21 cellular contexts compared by ENCODE assay signal in the genomic region with DNA sequence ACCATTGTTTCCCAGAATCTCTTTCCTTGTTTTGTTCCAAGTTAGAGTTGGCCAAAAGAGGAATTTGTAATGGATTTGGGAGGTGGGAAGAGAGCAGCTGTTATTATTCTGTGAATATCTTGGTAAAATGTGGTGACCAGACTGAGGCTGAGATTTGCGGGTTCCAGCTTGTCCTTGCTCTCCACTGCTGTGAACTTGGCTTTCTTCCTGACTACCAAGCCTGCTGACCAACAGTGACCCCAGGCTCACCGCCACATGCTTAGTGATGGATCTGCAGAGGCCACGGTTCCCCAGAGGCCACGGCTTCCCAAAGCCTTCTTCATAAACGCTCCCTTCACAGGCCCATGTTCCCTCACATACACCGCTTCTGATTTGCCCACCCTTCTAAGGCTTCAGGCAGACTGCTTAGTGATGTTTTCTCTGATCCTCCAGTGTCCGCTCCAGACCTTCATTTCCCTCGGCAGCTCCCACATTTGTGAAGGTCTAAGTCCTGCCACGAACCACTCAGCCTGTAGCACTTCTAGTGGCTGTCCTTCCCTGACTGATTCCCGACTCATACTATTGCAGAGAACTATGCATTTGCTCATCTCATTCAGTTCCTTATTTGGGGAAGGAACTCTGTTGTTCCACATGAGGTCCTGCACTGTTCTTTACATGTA.
DNase-seq lines count a peak whose midpoint lies in the region; ATAC-seq, FAIRE-seq and TF ChIP-seq lines count a peak whose summit lies in the region.
"Had no signal": no experiment of that assay in that cellular context is flagged by ENCODE, and none has a peak within 500 bp of the region (broad histone marks: within the 10 kb centered on the region; RNA-seq: fewer than 3 reads in every experiment).

No MANE protein-coding gene starts in this region.

- H3K9ac ChIP-seq in H1 (replicated peaks in 1 of 4; ENCODE audit: extremely low read depth in 1 of 4, low read depth in 3 of 4, low read length in 3 of 4), result no peak overlapping the region

- H3K56ac ChIP-seq in H1 (replicated peaks; ENCODE audit: insufficient read length, low read depth, low read length), result no peak overlapping the region

- H3K4me3 ChIP-seq in H1 (ENCODE audit: extremely low read depth in 1 of 4, insufficient read depth in 2 of 4, low read depth in 3 of 4, low read length in 4 of 4), result no peak overlapping the region
- no peak overlapping the region for H3K4me3 ChIP-seq in heart right ventricle
- H3K4me3 ChIP-seq: Peyer's patch, SK-N-MC had no signal

- no peak overlapping the region for H2BK15ac ChIP-seq in H1 (ENCODE audit: low read length)

- H4K8ac ChIP-seq in H1 (ENCODE audit: extremely low read depth, insufficient read depth, low read length), result no peak overlapping the region

- H3K14ac ChIP-seq in H1 (ENCODE audit: insufficient read length), result no peak overlapping the region

- 94% methylated on average over 10 of the region's 10 CpGs; no CpG with 5 or more reads in 1 of the 2 experiments for WGBS in H1 (ENCODE audit: extremely low coverage in 1 of 2, insufficient coverage in 1 of 2, insufficient read length in 1 of 2, insufficient replicate concordance in 2 of 2, low coverage in 1 of 2, low lambda C conversion rate in 2 of 2, missing lambda C conversion rate in 1 of 2), 2 experiments
- 65 to 67% methylated on average over 10 of the region's 10 CpGs for WGBS in heart right ventricle, 2 donors

- H2AFZ ChIP-seq in H1 (ENCODE audit: low read length), result peak overlapping the region; percentile 34

- no peak overlapping the region for H4K91ac ChIP-seq in H1 (replicated peaks; ENCODE audit: insufficient read length, low read length)

- no peaks in the 10 kb centered on the region for H3K36me3 Mint-ChIP-seq in activated T-helper 17 cell treated with anti-CD3 and anti-CD28 coated beads, Interleukin-2, amount 50 U/mL, for 72 hours (ENCODE audit: low read depth)
- H3K36me3 Mint-ChIP-seq: IgD-negative memory B cell had no signal

- TF ChIP-seq RAD21 in H1 (IDR thresholded peaks at IDR 0.05 in 1 of 2, conservative IDR thresholded peaks at IDR 0.05 in 1 of 2; ENCODE audit: low read depth in 2 of 2, low read length in 2 of 2), result no peak

- H3K27ac Mint-ChIP-seq in activated T-helper 17 cell treated with anti-CD3 and anti-CD28 coated beads, Interleukin-2, amount 50 U/mL, for 72 hours, result no peak overlapping the region
- H3K27ac Mint-ChIP-seq: H9, IgD-negative memory B cell had no signal

- POLR2A ChIA-PET in H1 (lab: Charles Lee; ENCODE audit: partially characterized antibody), result no interaction called here

- H3K4ac ChIP-seq in H1 (replicated peaks; ENCODE audit: insufficient read length, low read depth, low read length), result no peak overlapping the region

- TF ChIP-seq CTCF in H1 (IDR thresholded peaks at IDR 0.05; ENCODE audit: control extremely low read depth in 1 of 3, insufficient read depth in 1 of 3, low read depth in 1 of 3, low read length in 3 of 3), result no peak
- no peak for TF ChIP-seq CTCF in heart right ventricle (IDR thresholded peaks at IDR 0.05)

- no peak for FAIRE-seq in H1 (lab: Jason Lieb, UNC)

- H2BK12ac ChIP-seq in H1 (ENCODE audit: low read depth, low read length), result no peak overlapping the region

- CTCF ChIA-PET in H1 (lab: Charles Lee; ENCODE audit: partially characterized antibody), result interaction anchor here (1.2 kb wide), 1 partner anchor 31 kb away, joined by 5 read pairs; no protein-coding TSS in a partner anchor

- H2BK20ac ChIP-seq in H1 (ENCODE audit: low read length), result 0 out of 2 replicates have a peak overlapping the region, but pooled peaks have one; percentile 34

- ATAC-seq in heart right ventricle (peak; percentile 59 to 90 (median 86)), sciatic nerve (peak; percentile 68), GM19023 (IDR thresholded peaks at IDR 0.05; ENCODE audit: unreplicated experiment) (no peak)
- ATAC-seq in activated T-helper 17 cell treated with anti-CD3 and anti-CD28 coated beads, Interleukin-2, amount 50 U/mL, for 72 hours (replicated peaks), result no peak

- no peak overlapping the region for H3K4me3 Mint-ChIP-seq in activated T-helper 17 cell treated with anti-CD3 and anti-CD28 coated beads, Interleukin-2, amount 50 U/mL, for 72 hours
- H3K4me3 Mint-ChIP-seq: H9, IgD-negative memory B cell had no signal

- TF ChIP-seq EP300 in H1 (IDR thresholded peaks at IDR 0.05; ENCODE audit: borderline replicate concordance in 1 of 2, low read depth in 2 of 2, low read length in 2 of 2), result no peak

- no peaks in the 10 kb centered on the region for H3K23me2 ChIP-seq in H1 (ENCODE audit: low read depth, low read length)

- peaks cover 26% of the 10 kb centered on the region for H3K27me3 Mint-ChIP-seq in activated T-helper 17 cell treated with anti-CD3 and anti-CD28 coated beads, Interleukin-2, amount 50 U/mL, for 72 hours
- H3K27me3 Mint-ChIP-seq: IgD-negative memory B cell had no signal

- no peaks in the 10 kb centered on the region for H3K9me3 ChIP-seq in H1 (ENCODE audit: insufficient read depth in 2 of 2, low read depth in 1 of 2, low read length in 1 of 2)
- H3K9me3 ChIP-seq in heart right ventricle, result no peaks in the 10 kb centered on the region
- H3K9me3 ChIP-seq: Peyer's patch had no signal

- no peaks in the 10 kb centered on the region for H3K79me1 ChIP-seq in H1 (ENCODE audit: low read depth, low read length)

- H3K4me1 ChIP-seq in H1 (replicated peaks in 1 of 4; ENCODE audit: control insufficient read depth in 3 of 4, insufficient read depth in 4 of 4, low read length in 3 of 4) (peaks cover 0 to 4% (median 3%) of the 10 kb centered on the region in 4 experiments; a peak in 3 of 7 replicates), heart right ventricle (peaks cover 0 to 13% (median 0%) of the 10 kb centered on the region in 9 donors)
- H3K4me1 ChIP-seq: Peyer's patch had no signal

- H3K18ac ChIP-seq in H1 (ENCODE audit: extremely low read depth, low read length), result no peak overlapping the region; the same call in 1 of the 2 replicates

- no peak overlapping the region for H3K4me2 ChIP-seq in H1 (ENCODE audit: insufficient read depth in 1 of 2, low read depth in 2 of 2, low read length in 2 of 2)

- TF ChIP-seq POLR2A in H1 (IDR thresholded peaks at IDR 0.05; ENCODE audit: control extremely low read depth in 1 of 2, low read depth in 2 of 2, low read length in 2 of 2), result no peak

- H3K9me3 Mint-ChIP-seq in activated T-helper 17 cell treated with anti-CD3 and anti-CD28 coated beads, Interleukin-2, amount 50 U/mL, for 72 hours, result peaks cover 3% of the 10 kb centered on the region
- H3K9me3 Mint-ChIP-seq: H9 had no signal

- H3K36me3 ChIP-seq in H1 (ENCODE audit: control insufficient read depth in 2 of 4, insufficient read depth in 4 of 4, low read length in 3 of 4) (no peaks in the 10 kb centered on the region), heart right ventricle (no peaks in the 10 kb centered on the region)
- H3K36me3 ChIP-seq: Peyer's patch had no signal

- no peak overlapping the region for H2BK120ac ChIP-seq in H1 (replicated peaks; ENCODE audit: low read depth, low read length)

- no peak overlapping the region for H2AK5ac ChIP-seq in H1 (ENCODE audit: low read depth, low read length)

- no peak overlapping the region for H2BK5ac ChIP-seq in H1 (ENCODE audit: low read depth, low read length)

- no peaks in the 10 kb centered on the region for H4K20me1 ChIP-seq in H1 (replicated peaks in 1 of 2; ENCODE audit: control insufficient read depth in 1 of 2, insufficient read depth in 2 of 2, low read length in 2 of 2)

- no peaks in the 10 kb centered on the region for H3K4me1 Mint-ChIP-seq in activated T-helper 17 cell treated with anti-CD3 and anti-CD28 coated beads, Interleukin-2, amount 50 U/mL, for 72 hours
- H3K4me1 Mint-ChIP-seq: IgD-negative memory B cell had no signal

- intact Hi-C loops in heart right ventricle (cut with DNase I), result loop anchor here in 3 of 10 donors (10.0 kb wide), 1 partner anchor 530 kb away; the partner anchor contains the start of gene RGMA (in 3 of the 3)
- intact Hi-C loops in sciatic nerve (cut with DNase I), result no loop called here

- DNase-seq in H1 (ENCODE audit: low read depth in 1 of 2, low spot score in 2 of 2) (no peak), heart right ventricle (peak; percentile 60 to 62), sciatic nerve (ENCODE audit: low spot score) (no peak), NCI-H2029 (lab: John Stamatoyannopoulos, UW) (no peak), HT-29 (ENCODE audit: low spot score) (no peak)
- DNase-seq: ACHN, C1 segment of cervical spinal cord, DMS79, H9, Karpas-422, NCI-H1048, NCI-H1436 treated with DMSO at 0.1 percent for 48 hours, NCI-H2029 treated with DMSO at 0.1 percent for 48 hours, NCI-H2171, NCI-H69, Peyer's patch, SHP77 had no signal

- no peak overlapping the region for H3K27ac ChIP-seq in H1 (ENCODE audit: low read depth, low read length)
- H3K27ac ChIP-seq in heart right ventricle, result peak overlapping the region in 9 of 10 donors; percentile 5 to 79 (median 55)
- H3K27ac ChIP-seq: Peyer's patch, SK-N-MC had no signal

- H3K23ac ChIP-seq in H1 (ENCODE audit: insufficient read length), result no peak overlapping the region

- no peaks in the 10 kb centered on the region for H3K79me2 ChIP-seq in H1 (ENCODE audit: control insufficient read depth in 1 of 2, insufficient read depth in 2 of 2, low read length in 2 of 2)

- H4K5ac ChIP-seq in H1 (ENCODE audit: insufficient read length, low read depth, low read length), result no peak overlapping the region

- H3K27me3 ChIP-seq in H1 (replicated peaks in 1 of 4; ENCODE audit: control insufficient read depth in 3 of 4, extremely low read depth in 1 of 4, insufficient read depth in 3 of 4, low read length in 3 of 4), result no peaks in the 10 kb centered on the region
- no peaks in the 10 kb centered on the region for H3K27me3 ChIP-seq in heart right ventricle
- H3K27me3 ChIP-seq: Peyer's patch had no signal

TF ChIP-seq in H1, 55 proteins besides CTCF, POLR2A, EP300 and RAD21 (continues in another document):
- TF ChIP-seq, protein P1, sequence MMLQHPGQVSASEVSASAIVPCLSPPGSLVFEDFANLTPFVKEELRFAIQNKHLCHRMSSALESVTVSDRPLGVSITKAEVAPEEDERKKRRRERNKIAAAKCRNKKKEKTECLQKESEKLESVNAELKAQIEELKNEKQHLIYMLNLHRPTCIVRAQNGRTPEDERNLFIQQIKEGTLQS (IDR thresholded peaks at IDR 0.05; ENCODE audit: insufficient read depth, low read depth, low read length), result no peak
- no peak for TF ChIP-seq KDM4A (IDR thresholded peaks at IDR 0.05; ENCODE audit: low read depth, low read length, severe bottlenecking)
- TF ChIP-seq GTF2F1 (IDR thresholded peaks at IDR 0.05; ENCODE audit: borderline replicate concordance, low read depth, low read length), result no peak
- no peak for TF ChIP-seq CBX5 (IDR thresholded peaks at IDR 0.05; ENCODE audit: low read depth, low read length)
- TF ChIP-seq SUZ12 (IDR thresholded peaks at IDR 0.05; ENCODE audit: low read length), result no peak
- no peak for TF ChIP-seq TEAD4 (IDR thresholded peaks at IDR 0.05; ENCODE audit: low read depth, low read length)
- no peak for TF ChIP-seq HDAC2 (IDR thresholded peaks at IDR 0.05; ENCODE audit: borderline replicate concordance in 1 of 2, low read depth in 2 of 2, low read length in 2 of 2)
- no peak for TF ChIP-seq SP1 (IDR thresholded peaks at IDR 0.05; ENCODE audit: low read depth, low read length)
- no peak for TF ChIP-seq BRCA1 (IDR thresholded peaks at IDR 0.05; ENCODE audit: low read depth, low read length)

Comparison
In these comparisons a context has a peak if more than half of its experiments do, and no peak if none do; other contexts are left out.
1. DNase-seq: peak in heart right ventricle (2 of 2); none in H1 (0 of 2), sciatic nerve (single experiment), NCI-H2029 (single experiment) and HT-29 (single experiment).
2. ATAC-seq: peak in heart right ventricle (8 of 8) and sciatic nerve (single experiment); none in activated T-helper 17 cell treated with anti-CD3 and anti-CD28 coated beads, Interleukin-2, amount 50 U/mL, for 72 hours (single experiment) and GM19023 (single experiment).